In the genomic region with DNA sequence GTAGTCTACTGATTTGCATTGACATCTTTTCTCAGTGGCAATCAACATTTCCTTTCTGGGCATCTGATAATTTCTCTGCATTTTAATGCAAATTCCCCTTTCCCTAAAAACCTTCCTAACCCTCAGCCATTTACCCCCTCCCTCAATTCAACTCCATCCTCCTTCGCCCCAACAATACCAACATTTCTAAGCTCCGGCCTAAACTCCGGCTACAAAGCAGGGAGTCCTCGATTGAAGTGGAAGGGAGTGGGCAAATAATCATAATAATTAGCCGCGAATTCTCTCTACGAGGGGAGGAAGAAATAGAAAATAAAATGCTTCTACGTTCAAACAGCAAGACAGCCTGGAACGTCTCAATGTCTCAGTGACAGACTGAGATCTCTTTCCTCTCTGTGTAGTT, we compare ENCODE assay signal across 1 cellular context.
TF ChIP-seq lines count a peak whose summit lies in the region.

No MANE protein-coding gene starts in this region.

TF ChIP-seq in IMR-90, 13 proteins besides CTCF, POLR2A, EP300 and RAD21:
- TF ChIP-seq, protein P1, sequence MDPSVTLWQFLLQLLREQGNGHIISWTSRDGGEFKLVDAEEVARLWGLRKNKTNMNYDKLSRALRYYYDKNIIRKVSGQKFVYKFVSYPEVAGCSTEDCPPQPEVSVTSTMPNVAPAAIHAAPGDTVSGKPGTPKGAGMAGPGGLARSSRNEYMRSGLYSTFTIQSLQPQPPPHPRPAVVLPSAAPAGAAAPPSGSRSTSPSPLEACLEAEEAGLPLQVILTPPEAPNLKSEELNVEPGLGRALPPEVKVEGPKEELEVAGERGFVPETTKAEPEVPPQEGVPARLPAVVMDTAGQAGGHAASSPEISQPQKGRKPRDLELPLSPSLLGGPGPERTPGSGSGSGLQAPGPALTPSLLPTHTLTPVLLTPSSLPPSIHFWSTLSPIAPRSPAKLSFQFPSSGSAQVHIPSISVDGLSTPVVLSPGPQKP (IDR thresholded peaks at IDR 0.05; ENCODE audit: borderline replicate concordance, low read depth, low read length), result no peak
- TF ChIP-seq CEBPB (IDR thresholded peaks at IDR 0.05; ENCODE audit: low read depth, low read length), result no peak
